ENCODE assay signal across 17 cellular contexts in the genomic region with DNA sequence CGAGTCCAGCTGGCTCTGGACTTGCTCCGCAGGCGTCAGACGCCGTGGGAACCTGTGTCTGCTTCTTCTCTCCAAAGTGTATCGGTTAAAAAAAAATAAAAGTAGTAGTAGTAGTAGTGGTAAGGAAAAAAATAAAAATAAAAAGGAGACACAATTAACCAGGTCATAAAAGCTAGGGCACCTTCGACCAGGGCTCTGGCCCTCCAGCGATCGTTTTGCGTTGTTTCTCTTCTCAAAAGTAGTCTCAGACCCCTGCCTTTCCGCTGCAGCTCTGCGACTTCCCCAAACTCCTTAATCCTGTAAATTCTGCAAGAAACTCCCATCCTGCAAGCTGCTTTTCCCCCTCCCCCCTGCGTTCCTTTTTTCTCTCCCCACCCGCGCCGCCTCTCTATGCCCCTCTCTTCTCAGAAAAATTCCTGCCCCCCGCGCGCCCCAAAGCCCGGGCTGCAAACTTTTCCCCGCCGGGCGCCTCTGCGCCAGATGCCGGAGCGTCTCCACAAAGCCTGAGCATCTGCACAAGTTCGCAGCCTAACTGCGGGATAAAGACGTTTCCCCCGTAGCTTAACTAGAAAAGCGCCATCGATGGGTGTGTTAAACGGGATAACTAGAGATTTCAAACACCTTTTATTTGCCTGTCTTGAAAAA. TPM values are rescaled to one million over a fixed set of nuclear protein-coding genes. Genes with fewer than 3 reads are reported as not detected.
DNase-seq lines count a peak whose midpoint lies in the region; ATAC-seq and TF ChIP-seq lines count a peak whose summit lies in the region.
"Had no signal": no experiment of that assay in that cellular context is flagged by ENCODE, and none has a peak within 500 bp of the region (broad histone marks: within the 10 kb centered on the region; RNA-seq: fewer than 3 reads in every experiment).

No MANE protein-coding gene starts in this region.

- no peaks in the 10 kb centered on the region for H3K36me3 ChIP-seq in GM23338 (ENCODE audit: insufficient read depth)
- no peaks in the 10 kb centered on the region for H3K36me3 ChIP-seq in endodermal cell (ENCODE audit: control insufficient read depth, insufficient read depth, low read length)
- no peaks in the 10 kb centered on the region for H3K36me3 ChIP-seq in osteoblast (ENCODE audit: insufficient read depth, low read length)
- H3K36me3 ChIP-seq: ascending aorta, suprapubic skin had no signal

- H3K4me1 Mint-ChIP-seq in GM23338 (peaks cover 52% of the 10 kb centered on the region), T-helper 17 cell (peaks cover 3% of the 10 kb centered on the region), endodermal cell (peaks cover 43% of the 10 kb centered on the region)

- H3K4me3 Mint-ChIP-seq in GM23338 (peak overlapping the region; percentile 65), T-helper 17 cell (peak overlapping the region; percentile 63), endodermal cell (peak overlapping the region; percentile 57)

- H3K9ac ChIP-seq in endodermal cell (ENCODE audit: extremely low read depth, low read length, poor library complexity, severe bottlenecking): no peak overlapping the region

- TF ChIP-seq CTCF in GM23338 (conservative IDR thresholded peaks at IDR 0.05; ENCODE audit: low read depth in 2 of 2): no peak
- TF ChIP-seq CTCF in endodermal cell (conservative IDR thresholded peaks at IDR 0.05): peak; percentile 17
- TF ChIP-seq CTCF in osteoblast (IDR thresholded peaks at IDR 0.05; ENCODE audit: extremely low read depth, low read depth, low read length): no peak

- no peak overlapping the region for H3K27ac ChIP-seq in GM23338 (ENCODE audit: low read depth)
- no peak overlapping the region for H3K27ac ChIP-seq in endodermal cell (ENCODE audit: low read depth, low read length)
- H3K27ac ChIP-seq in osteoblast (ENCODE audit: low read depth, low read length): no peak overlapping the region
- H3K27ac ChIP-seq: ascending aorta, suprapubic skin had no signal

- H2AFZ ChIP-seq in GM23338 (no peak overlapping the region; the same call in 1 of the 2 replicates), osteoblast (ENCODE audit: low read length) (no peak overlapping the region)

- H4K20me1 ChIP-seq in GM23338 (replicated peaks; ENCODE audit: insufficient read depth) (peaks cover 5% of the 10 kb centered on the region; the same call in 1 of the 2 replicates), osteoblast (ENCODE audit: insufficient read depth, low read length) (no peaks in the 10 kb centered on the region)

- no peak overlapping the region for H3K27ac Mint-ChIP-seq in GM23338
- H3K27ac Mint-ChIP-seq in T-helper 17 cell: peak overlapping the region; percentile 60
- H3K27ac Mint-ChIP-seq in endodermal cell: no peak overlapping the region
- H3K27ac Mint-ChIP-seq: CD8-positive, alpha-beta T cell had no signal

- H3K79me2 ChIP-seq in GM23338 (replicated peaks; ENCODE audit: insufficient read depth) (peaks cover 15% of the 10 kb centered on the region), osteoblast (ENCODE audit: insufficient read depth, low read length) (no peaks in the 10 kb centered on the region)

- 0 out of 3 replicates have a peak, but pooled peaks have one; percentile 1 for ATAC-seq in GM23338
- ATAC-seq in T-helper 17 cell: no peak
- ATAC-seq: CD8-positive, alpha-beta T cell had no signal

- peak; percentile 60 for DNase-seq in GM23338 (ENCODE audit: low spot score)
- DNase-seq in T-helper 17 cell: no peak
- DNase-seq in endodermal cell: peak; percentile 70
- DNase-seq in osteoblast (ENCODE audit: insufficient read length, low spot score, missing footprints): peak; percentile 88
- no peak for DNase-seq in DMS79 treated with DMSO at 0.1 percent for 48 hours (lab: John Stamatoyannopoulos, UW)
- DNase-seq in KG1 (lab: John Stamatoyannopoulos, UW): no peak
- DNase-seq in NCI-H1694 treated with DMSO at 0.1 percent for 48 hours (lab: John Stamatoyannopoulos, UW): no peak
- DNase-seq: activated CD8-positive, alpha-beta memory T cell treated with anti-CD3 and anti-CD28 coated beads, Interleukin-2, amount 50 U/mL, for 4 hours; CD8-positive, alpha-beta T cell; effector CD4-positive, alpha-beta T cell; NCI-H1048 had no signal

- 1% methylated on average over 13 to 33 of the region's 33 CpGs for WGBS in endodermal cell (ENCODE audit: insufficient coverage in 1 of 2, insufficient read length in 1 of 2), 2 experiments

- H3K9me3 Mint-ChIP-seq in GM23338 (peaks cover 10% of the 10 kb centered on the region), endodermal cell (no peaks in the 10 kb centered on the region)
- H3K9me3 Mint-ChIP-seq: CD8-positive, alpha-beta T cell had no signal

- H3F3A ChIP-seq in GM23338 (replicated peaks; ENCODE audit: low read depth): peaks cover 26% of the 10 kb centered on the region

- H3K4me3 ChIP-seq in GM23338: peak overlapping the region; percentile 53
- peak overlapping the region; percentile 45 for H3K4me3 ChIP-seq in endodermal cell (ENCODE audit: low read length)
- H3K4me3 ChIP-seq in osteoblast (ENCODE audit: insufficient read depth, low read length): no peak overlapping the region
- H3K4me3 ChIP-seq: suprapubic skin had no signal

- peaks cover 71% of the 10 kb centered on the region for H3K27me3 ChIP-seq in GM23338 (ENCODE audit: insufficient read depth)
- peaks cover 67% of the 10 kb centered on the region for H3K27me3 ChIP-seq in endodermal cell (ENCODE audit: control insufficient read depth, insufficient read depth, low read length, poor library complexity, severe bottlenecking)
- peaks cover 71% of the 10 kb centered on the region for H3K27me3 ChIP-seq in osteoblast (ENCODE audit: insufficient read depth, low read length)

- H3K27me3 Mint-ChIP-seq in GM23338 (ENCODE audit: insufficient read depth, low read depth, poor library complexity) (peaks cover 73% of the 10 kb centered on the region), T-helper 17 cell (peaks cover 60% of the 10 kb centered on the region), endodermal cell (ENCODE audit: insufficient read depth) (peaks cover 51% of the 10 kb centered on the region)

- H3K9me3 ChIP-seq in T-helper 17 cell (ENCODE audit: control insufficient read depth, low read length, poor library complexity, severe bottlenecking) (no peaks in the 10 kb centered on the region), endodermal cell (ENCODE audit: control insufficient read depth, low read length) (no peaks in the 10 kb centered on the region), osteoblast (ENCODE audit: low read depth, low read length) (peaks cover 2% of the 10 kb centered on the region)
- H3K9me3 ChIP-seq: ascending aorta, suprapubic skin had no signal

- no peaks in the 10 kb centered on the region for H3K9me2 ChIP-seq in GM23338 (ENCODE audit: insufficient read depth)

- H3K4me2 ChIP-seq in GM23338 (peak overlapping the region; percentile 82), osteoblast (ENCODE audit: insufficient read depth, low read length) (no peak overlapping the region)

- H3K36me3 Mint-ChIP-seq in GM23338 (ENCODE audit: low read depth) (peaks cover 5% of the 10 kb centered on the region; the same call in 2 of the 3 replicates), T-helper 17 cell (ENCODE audit: low read depth) (peaks cover 6% of the 10 kb centered on the region), endodermal cell (ENCODE audit: low read depth) (no peaks in the 10 kb centered on the region)
- H3K36me3 Mint-ChIP-seq: CD8-positive, alpha-beta T cell had no signal

- H3K4me1 ChIP-seq in GM23338 (ENCODE audit: insufficient read depth) (peaks cover 45% of the 10 kb centered on the region), endodermal cell (ENCODE audit: control insufficient read depth, insufficient read depth, low read length) (peaks cover 2% of the 10 kb centered on the region), osteoblast (ENCODE audit: insufficient read depth, low read length) (no peaks in the 10 kb centered on the region)

TF ChIP-seq in GM23338, 12 proteins besides CTCF, POLR2A, EP300 and RAD21:
- TF ChIP-seq EZH2 (IDR thresholded peaks at IDR 0.05; ENCODE audit: low read depth, unreplicated experiment) (peak; percentile 79), STAT1 (IDR thresholded peaks at IDR 0.05; ENCODE audit: unreplicated experiment) (no peak)
TF ChIP-seq in GM23338: peak in this region for 1.

RNA-seq across cellular contexts. Expression of a gene that starts 1.9 kb away (rescaled TPM):
- 29.0 and 39.8 TPM in 2 replicates for total RNA-seq in GM23338 (2014; rRNA removed; shearing (Covaris generic))
- 11.0 and 16.9 TPM in 2 replicates for polyA plus RNA-seq in GM23338 (2016; fragmentation: Nextera tagmentation; extraction: Ambion mirVana)
- not detected for total RNA-seq in T-helper 17 cell
- total RNA-seq in endodermal cell: 10 to 100 TPM in 1 of 2 donors, 1 to 10 TPM in 1; 9.5 to 36.4 TPM
- polyA plus RNA-seq in endodermal cell (2013, experiment 1 of 2): 12.0 TPM
- 10.5 TPM for polyA plus RNA-seq in endodermal cell (2013, experiment 2 of 2)
- not detected in 2 replicates for total RNA-seq in osteoblast
- total RNA-seq: ascending aorta; CD8-positive, alpha-beta T cell; HT1080; myocyte; skeletal muscle tissue had no signal
- polyA plus RNA-seq: keratinocyte had no signal

Comparison
In these comparisons a context has a peak if more than half of its experiments do, and no peak if none do; other contexts are left out.
1. DNase-seq: peak in GM23338 (single experiment), endodermal cell (single experiment) and osteoblast (single experiment); none in T-helper 17 cell (0 of 3), DMS79 treated with DMSO at 0.1 percent for 48 hours (single experiment), KG1 (single experiment) and NCI-H1694 treated with DMSO at 0.1 percent for 48 hours (single experiment).
2. RNA of a gene that starts 1.9 kb away (total RNA-seq): 29.0 to 39.8 TPM in GM23338 and 9.5 to 36.4 TPM in endodermal cell; not detected in T-helper 17 cell and not detected in osteoblast; every median in the first group is over 10 times any median in the second.
3. Peak in every context shown above with its lines, with median percentiles within 50 percentile points of each other: H3K4me3 Mint-ChIP-seq.